In the genomic region with DNA sequence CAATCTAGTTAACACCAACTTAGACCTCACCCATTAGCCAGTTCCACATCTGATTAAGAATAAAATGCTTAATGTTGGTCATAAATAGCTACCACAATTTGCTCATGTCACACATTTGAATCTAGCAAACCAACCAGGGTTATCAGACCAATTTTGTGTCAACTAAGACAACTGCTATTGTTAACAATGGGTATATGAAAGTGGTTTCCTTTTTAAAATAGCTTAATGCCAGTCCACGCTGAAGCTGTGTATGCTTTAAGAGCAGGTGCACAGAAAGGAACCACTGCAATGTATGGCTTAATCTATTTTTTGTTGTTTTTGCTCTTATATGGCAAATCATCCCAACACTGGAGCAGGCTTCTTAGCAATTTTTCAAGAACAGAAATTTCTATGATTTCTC, we compare ENCODE assay signal across 16 cellular contexts. TPM values are rescaled to one million over a fixed set of nuclear protein-coding genes. Genes with fewer than 3 reads are reported as not detected.
"Had no signal": no experiment of that assay in that cellular context is flagged by ENCODE, and none has a peak within 500 bp of the region (broad histone marks: within the 10 kb centered on the region; RNA-seq: fewer than 3 reads in every experiment).

No MANE protein-coding gene starts in this region.

- H3K27ac ChIP-seq: brain microvascular endothelial cell had no signal

- H3K27me3 Mint-ChIP-seq: activated CD8-positive, alpha-beta memory T cell treated with anti-CD3 and anti-CD28 coated beads, Interleukin-2, amount 10 ng/mL, durations not matched to agents 7 days and 5 days; activated T-cell treated with anti-CD3 and anti-CD28 coated beads, Interleukin-2, amount 50 U/mL, for 24 hours; naive thymus-derived CD8-positive, alpha-beta T cell; progenitor cell of endocrine pancreas; stimulated activated naive CD8-positive, alpha-beta T cell treated with anti-CD3 and anti-CD28 coated beads, Interleukin-15, Interleukin-2, amounts not matched to agents 100 ng/mL and 50 ng/mL, for 24 hours had no signal

- H3K9me3 Mint-ChIP-seq: activated naive CD4-positive, alpha-beta T cell treated with anti-CD3 and anti-CD28 coated beads, Interleukin-2, amount 50 U/mL, for 72 hours; activated T-cell treated with anti-CD3 and anti-CD28 coated beads, Interleukin-2, amount 50 U/mL, for 24 hours; naive thymus-derived CD8-positive, alpha-beta T cell; stimulated activated naive CD8-positive, alpha-beta T cell treated with anti-CD3 and anti-CD28 coated beads, Interleukin-15, Interleukin-2, amounts not matched to agents 100 ng/mL and 50 ng/mL, for 24 hours had no signal

- ATAC-seq: activated CD8-positive, alpha-beta memory T cell treated with anti-CD3 and anti-CD28 coated beads, Interleukin-2, amount 10 ng/mL, durations not matched to agents 7 days and 5 days; activated naive CD4-positive, alpha-beta T cell treated with anti-CD3 and anti-CD28 coated beads, Interleukin-2, amount 50 U/mL, for 72 hours; left lobe of liver; naive thymus-derived CD8-positive, alpha-beta T cell had no signal

- H3K4me3 Mint-ChIP-seq: activated CD8-positive, alpha-beta memory T cell treated with anti-CD3 and anti-CD28 coated beads, Interleukin-2, amount 10 ng/mL, durations not matched to agents 7 days and 5 days; activated T-cell treated with anti-CD3 and anti-CD28 coated beads, Interleukin-2, amount 50 U/mL, for 24 hours; naive thymus-derived CD8-positive, alpha-beta T cell; stimulated activated naive CD8-positive, alpha-beta T cell treated with anti-CD3 and anti-CD28 coated beads, Interleukin-15, Interleukin-2, amounts not matched to agents 100 ng/mL and 50 ng/mL, for 24 hours had no signal

- H3K27me3 ChIP-seq: brain microvascular endothelial cell had no signal

- H3K27ac Mint-ChIP-seq: activated CD8-positive, alpha-beta memory T cell treated with anti-CD3 and anti-CD28 coated beads, Interleukin-2, amount 10 ng/mL, durations not matched to agents 7 days and 5 days; activated naive CD4-positive, alpha-beta T cell treated with anti-CD3 and anti-CD28 coated beads, Interleukin-2, amount 50 U/mL, for 72 hours; activated T-cell treated with anti-CD3 and anti-CD28 coated beads, Interleukin-2, amount 50 U/mL, for 24 hours; naive thymus-derived CD8-positive, alpha-beta T cell; progenitor cell of endocrine pancreas; stimulated activated naive CD8-positive, alpha-beta T cell treated with anti-CD3 and anti-CD28 coated beads, Interleukin-15, Interleukin-2, amounts not matched to agents 100 ng/mL and 50 ng/mL, for 24 hours had no signal

- DNase-seq: activated CD4-positive, alpha-beta T cell treated with anti-CD3 and anti-CD28 coated beads for 1 hour; activated CD4-positive, alpha-beta T cell treated with anti-CD3 and anti-CD28 coated beads, Interleukin-2, amount 50 U/mL, for 48 hours; activated CD8-positive, alpha-beta memory T cell treated with anti-CD3 and anti-CD28 coated beads, Interleukin-2, amount 10 ng/mL, durations not matched to agents 7 days and 5 days; activated effector memory CD4-positive, alpha-beta T cell treated with anti-CD3 and anti-CD28 coated beads, Interleukin-2, amount 50 U/mL, for 16 hours; activated T-cell treated with anti-CD3 and anti-CD28 coated beads, Interleukin-2, amount 50 U/mL, for 24 hours; amniotic stem cell; brain microvascular endothelial cell; dermis blood vessel endothelial cell; mammary epithelial cell; naive thymus-derived CD8-positive, alpha-beta T cell; stimulated activated CD4-positive, alpha-beta T cell treated with anti-CD3 and anti-CD28 coated beads, Interleukin-4, amount 100 ng/mL, for 24 hours; T1000 had no signal

RNA-seq across cellular contexts. Expression of gene SELPLG, which starts 45.6 kb away (rescaled TPM):
- total RNA-seq: progenitor cell of endocrine pancreas had no signal
